10 cellular contexts compared by ENCODE assay signal in genomic region chrX:107450823-107451509, GRCh38. TPM values are rescaled to one million over a fixed set of nuclear protein-coding genes. Genes with fewer than 3 reads are reported as not detected.
A peak's percentile ranks its signal among the peaks of the same experiment; 100 is the strongest.
DNase-seq lines count a peak whose midpoint lies in the region; TF ChIP-seq lines count a peak whose summit lies in the region.
"Had no signal": no experiment of that assay in that cellular context is flagged by ENCODE, and none has a peak within 500 bp of the region (broad histone marks: within the 10 kb centered on the region; RNA-seq: fewer than 3 reads in every experiment).

No MANE protein-coding gene starts in this region.

- TF ChIP-seq CTCF in glutamatergic neuron (IDR thresholded peaks at IDR 0.05; ENCODE audit: partially characterized antibody, unreplicated experiment), result peak; percentile 28
- no peak for TF ChIP-seq CTCF in sigmoid colon (IDR thresholded peaks at IDR 0.05)

- H3K36me3 ChIP-seq in stomach smooth muscle (ENCODE audit: control insufficient read depth in 2 of 2, insufficient read depth in 2 of 2, low read length in 2 of 2), result no peaks in the 10 kb centered on the region
- no peaks in the 10 kb centered on the region for H3K36me3 ChIP-seq in sigmoid colon
- no peaks in the 10 kb centered on the region for H3K36me3 ChIP-seq in MG63

- H3K27ac ChIP-seq in stomach smooth muscle (ENCODE audit: low read length) (no peak overlapping the region), sigmoid colon (no peak overlapping the region)
- H3K27ac ChIP-seq: skin epidermis had no signal

- H3K9me3 ChIP-seq in stomach smooth muscle (ENCODE audit: control insufficient read depth in 2 of 2, low read length in 2 of 2), result no peaks in the 10 kb centered on the region
- no peaks in the 10 kb centered on the region for H3K9me3 ChIP-seq in sigmoid colon
- H3K9me3 ChIP-seq in MG63, result no peaks in the 10 kb centered on the region

- peaks cover 25% of the 10 kb centered on the region for H3K27me3 Mint-ChIP-seq in activated naive CD4-positive, alpha-beta T cell treated with anti-CD3 and anti-CD28 coated beads, Interleukin-2, amount 50 U/mL, for 24 hours
- peaks cover 3% of the 10 kb centered on the region for H3K27me3 Mint-ChIP-seq in glutamatergic neuron (ENCODE audit: unreplicated experiment)

- intact Hi-C loops in sigmoid colon (cut with DNase I), result no loop called here

- H3K27me3 ChIP-seq in stomach smooth muscle (ENCODE audit: control insufficient read depth in 1 of 2, insufficient read depth in 2 of 2, low read length in 2 of 2) (peaks cover 0 to 29% of the 10 kb centered on the region in 2 donors), sigmoid colon (peaks cover 0 to 19% (median 14%) of the 10 kb centered on the region in 3 donors), MG63 (no peaks in the 10 kb centered on the region)

- WGBS in sigmoid colon, 2 donors, result 20 to 48% methylated on average over 19 of the region's 19 CpGs

- peaks cover 17% of the 10 kb centered on the region for H3K4me1 Mint-ChIP-seq in activated naive CD4-positive, alpha-beta T cell treated with anti-CD3 and anti-CD28 coated beads, Interleukin-2, amount 50 U/mL, for 24 hours
- H3K4me1 Mint-ChIP-seq in glutamatergic neuron (ENCODE audit: low read depth, unreplicated experiment), result peaks cover 33% of the 10 kb centered on the region

- TF ChIP-seq EP300 in sigmoid colon (IDR thresholded peaks at IDR 0.05), result no peak

- H3K27ac Mint-ChIP-seq in activated naive CD4-positive, alpha-beta T cell treated with anti-CD3 and anti-CD28 coated beads, Interleukin-2, amount 50 U/mL, for 24 hours, result no peak overlapping the region
- H3K27ac Mint-ChIP-seq in glutamatergic neuron (ENCODE audit: unreplicated experiment), result peak overlapping the region; percentile 92

- H3K9me3 Mint-ChIP-seq in activated naive CD4-positive, alpha-beta T cell treated with anti-CD3 and anti-CD28 coated beads, Interleukin-2, amount 50 U/mL, for 24 hours, result no peaks in the 10 kb centered on the region
- peaks cover 5% of the 10 kb centered on the region for H3K9me3 Mint-ChIP-seq in glutamatergic neuron (ENCODE audit: unreplicated experiment)

- H3K4me3 ChIP-seq in stomach smooth muscle (ENCODE audit: low read length in 2 of 2) (peak overlapping the region; percentile 16 to 65), sigmoid colon (no peak overlapping the region), MG63 (no peak overlapping the region)

- DNase-seq in activated naive CD4-positive, alpha-beta T cell treated with anti-CD3 and anti-CD28 coated beads, Interleukin-2, amount 50 U/mL, for 16 hours, result no peak
- DNase-seq in NCI-H526 treated with DMSO at 0.1 percent for 48 hours (lab: John Stamatoyannopoulos, UW) (peak; percentile 20), glutamatergic neuron (peak; percentile 78), NCI-H2171 treated with DMSO at 0.1 percent for 48 hours (lab: John Stamatoyannopoulos, UW) (no peak), sigmoid colon (no peak), MG63 (no peak)
- DNase-seq: DND-41 had no signal

- TF ChIP-seq POLR2A in sigmoid colon (IDR thresholded peaks at IDR 0.05), result no peak

- no peaks in the 10 kb centered on the region for H3K36me3 Mint-ChIP-seq in activated naive CD4-positive, alpha-beta T cell treated with anti-CD3 and anti-CD28 coated beads, Interleukin-2, amount 50 U/mL, for 24 hours
- no peaks in the 10 kb centered on the region for H3K36me3 Mint-ChIP-seq in glutamatergic neuron (ENCODE audit: unreplicated experiment)

- H3K4me3 Mint-ChIP-seq in activated naive CD4-positive, alpha-beta T cell treated with anti-CD3 and anti-CD28 coated beads, Interleukin-2, amount 50 U/mL, for 24 hours, result peak overlapping the region; percentile 84
- peak overlapping the region; percentile 94 for H3K4me3 Mint-ChIP-seq in glutamatergic neuron (ENCODE audit: unreplicated experiment)

- H3K9ac ChIP-seq in stomach smooth muscle (ENCODE audit: low read length in 2 of 2), result no peak overlapping the region

- H3K4me1 ChIP-seq in stomach smooth muscle (ENCODE audit: control insufficient read depth, insufficient read depth, low read length) (peaks cover 17% of the 10 kb centered on the region), sigmoid colon (peaks cover 0 to 5% (median 3%) of the 10 kb centered on the region in 4 donors)

RNA-seq across cellular contexts. Expression of gene FRMPD3, which starts 1.5 kb away (rescaled TPM):
- total RNA-seq in glutamatergic neuron (ENCODE audit: unreplicated experiment), result 24.9 TPM
- total RNA-seq in sigmoid colon, result under 1 TPM in 3 of 4 donors, not detected in 1; under 0.01 to 0.16 (median 0.14) TPM
- under 1 TPM in 2 of 3 donors, not detected in 1; under 0.01 to 0.52 TPM for polyA plus RNA-seq in sigmoid colon
- not detected in 2 replicates for total RNA-seq in MG63 (2014; rRNA removed; shearing (Covaris generic); ENCODE audit: low replicate concordance)

Comparison
In these comparisons a context has a peak if more than half of its experiments do, and no peak if none do; other contexts are left out.
1. DNase-seq: peak in NCI-H526 treated with DMSO at 0.1 percent for 48 hours (single experiment) and glutamatergic neuron (single experiment); none in activated naive CD4-positive, alpha-beta T cell treated with anti-CD3 and anti-CD28 coated beads, Interleukin-2, amount 50 U/mL, for 16 hours (single experiment), NCI-H2171 treated with DMSO at 0.1 percent for 48 hours (single experiment), sigmoid colon (single experiment) and MG63 (single experiment).
2. H3K4me3 ChIP-seq: peak in stomach smooth muscle (2 of 2); none in sigmoid colon (0 of 4) and MG63 (single experiment).
3. RNA of gene FRMPD3, which starts 1.5 kb away (total RNA-seq): 24.9 TPM in glutamatergic neuron (single experiment); under 0.01 to 0.16 TPM in sigmoid colon and not detected in MG63; every median in the first group is over 10 times any median in the second.